ENCODE assay signal across 7 cellular contexts in the genomic region with DNA sequence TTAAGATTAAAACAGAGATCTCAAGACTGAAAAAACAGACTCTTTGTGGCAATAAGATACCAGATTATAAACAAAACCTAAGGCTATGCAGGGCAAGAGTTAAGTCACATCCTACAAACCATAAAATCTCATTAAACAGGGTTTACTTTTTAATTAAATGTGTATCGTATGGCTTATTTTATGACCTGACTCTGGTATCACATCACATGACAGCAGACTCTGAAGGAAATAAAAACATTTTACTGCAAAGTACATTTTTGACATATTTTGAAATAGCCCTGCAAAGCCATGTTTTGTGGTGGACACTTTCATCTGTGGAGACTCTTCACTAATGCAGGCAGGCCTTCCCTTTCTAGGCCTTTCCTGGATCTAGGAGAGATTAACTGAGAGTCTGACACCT.
"Had no signal": no experiment of that assay in that cellular context is flagged by ENCODE, and none has a peak within 500 bp of the region (broad histone marks: within the 10 kb centered on the region; RNA-seq: fewer than 3 reads in every experiment).

No MANE protein-coding gene starts in this region.

- H3K4me3 ChIP-seq: GM23338 had no signal

- FAIRE-seq: H1, H54, HTR-8/SVneo had no signal

- DNase-seq: H9, HCEC 1CT, KBM-7 had no signal

- H3K4me2 ChIP-seq: GM23338 had no signal

- H2AFZ ChIP-seq: GM23338 had no signal

- ATAC-seq: GM23338 had no signal
